In genomic region chr10:6306917-6307316, GRCh38 we compare ENCODE assay signal across 19 cellular contexts.
A peak's percentile ranks its signal among the peaks of the same experiment; 100 is the strongest.
DNase-seq lines count a peak whose midpoint lies in the region; ATAC-seq, FAIRE-seq and TF ChIP-seq lines count a peak whose summit lies in the region.
"Had no signal": no experiment of that assay in that cellular context is flagged by ENCODE, and none has a peak within 500 bp of the region (broad histone marks: within the 10 kb centered on the region; RNA-seq: fewer than 3 reads in every experiment).

No MANE protein-coding gene starts in this region.

- H3K4me2 ChIP-seq in BLaER1 treated with 17β-estradiol and CSF1 and Interleukin-3, amounts not matched to agents 10 nM and 100 nM = peak overlapping the region in 6 of 11 experiments; percentile 1 to 23 (median 14); a peak in 7 of 22 replicates
- no peak overlapping the region for H3K4me2 ChIP-seq in HepG2 (ENCODE audit: low read depth, low read length)

- H3K27me3 ChIP-seq in BLaER1 treated with 17β-estradiol and CSF1 and Interleukin-3, amounts not matched to agents 10 nM and 100 nM = no peaks in the 10 kb centered on the region
- H3K27me3 ChIP-seq in HepG2 (ENCODE audit: control insufficient read depth in 1 of 2, insufficient read depth in 2 of 2, low read length in 2 of 2) = peaks cover 0 to 9% of the 10 kb centered on the region in 2 experiments; a peak in 2 of 5 replicates
- H3K27me3 ChIP-seq: BE2C had no signal

- H3K27ac ChIP-seq in BLaER1 treated with 17β-estradiol and CSF1 and Interleukin-3, amounts not matched to agents 10 nM and 100 nM = no peak overlapping the region
- H3K27ac ChIP-seq in HEK293 (ENCODE audit: extremely low read depth, low read depth, low read length) (no peak overlapping the region), HepG2 (ENCODE audit: extremely low read length, insufficient read depth, low read length) (no peak overlapping the region)
- H3K27ac ChIP-seq: GM23248 had no signal

- no peaks in the 10 kb centered on the region for H4K20me1 ChIP-seq in BLaER1 treated with 17β-estradiol and CSF1 and Interleukin-3, amounts not matched to agents 10 nM and 100 nM
- no peaks in the 10 kb centered on the region for H4K20me1 ChIP-seq in HepG2 (ENCODE audit: insufficient read depth, low read length)

- no peaks in the 10 kb centered on the region for H3K79me2 ChIP-seq in HepG2 (ENCODE audit: insufficient read depth, low read length)

- TF ChIP-seq RAD21 in HepG2 (CRISPR knock-in tag; IDR thresholded peaks at IDR 0.05) = no peak

- in situ Hi-C loops in HepG2 (cut with HindIII; ENCODE audit: extremely low pct_ligation_motif_present, low pct_unique_long_range_greater_than_20kb) = no loop called here

- ATAC-seq in HepG2 = no peak
- ATAC-seq in sciatic nerve = no peak
- ATAC-seq: CD8-positive, alpha-beta T cell had no signal

- no TSS peak for BruUV-seq in HepG2 (replicated peaks; lab: Mats Ljungman, UMichigan)

- WGBS in HepG2 (ENCODE audit: low lambda C conversion rate) = 0% methylated on average over 3 of the region's 4 CpGs

- no peak overlapping the region for H3K9ac ChIP-seq in BLaER1 treated with 17β-estradiol and CSF1 and Interleukin-3, amounts not matched to agents 10 nM and 100 nM
- no peak overlapping the region for H3K9ac ChIP-seq in HepG2 (ENCODE audit: insufficient read depth, low read depth, low read length)
- H3K9ac ChIP-seq: GM23248 had no signal

- peaks cover 13 to 25% (median 16%) of the 10 kb centered on the region in 11 experiments for H3K9me3 ChIP-seq in BLaER1 treated with 17β-estradiol and CSF1 and Interleukin-3, amounts not matched to agents 10 nM and 100 nM (replicated peaks in 1 of 11)
- H3K9me3 ChIP-seq in HEK293 (ENCODE audit: control insufficient read depth, insufficient read depth, low read depth, low read length) (no peaks in the 10 kb centered on the region), HepG2 (ENCODE audit: low read length) (peaks cover 6% of the 10 kb centered on the region; the same call in 1 of the 2 replicates)
- H3K9me3 ChIP-seq: BE2C had no signal

- TF ChIP-seq EP300 in HepG2 (IDR thresholded peaks at IDR 0.05; ENCODE audit: low read depth in 2 of 2, low read length in 2 of 2) = no peak
- no peak for TF ChIP-seq EP300 in HepG2 (CRISPR knock-in tag; IDR thresholded peaks at IDR 0.05; ENCODE audit: borderline replicate concordance)

- no peak overlapping the region for H3K4me3 ChIP-seq in BLaER1 treated with 17β-estradiol and CSF1 and Interleukin-3, amounts not matched to agents 10 nM and 100 nM
- H3K4me3 ChIP-seq in HEK293 (ENCODE audit: low read depth, low read length) (no peak overlapping the region), HepG2 (replicated peaks in 1 of 3; ENCODE audit: insufficient read depth in 1 of 3, low read depth in 2 of 3, low read length in 3 of 3) (no peak overlapping the region)
- H3K4me3 ChIP-seq: GM23248 had no signal

- TF ChIP-seq CTCF in HEK293 (tag by site-specific recombination; IDR thresholded peaks at IDR 0.05) (no peak), HepG2 (CRISPR knock-in tag; IDR thresholded peaks at IDR 0.05) (no peak)

- no peak for DNase-seq in HepG2 (ENCODE audit: low spot score)
- peak; percentile 17 for DNase-seq in ureter (ENCODE audit: low spot score)
- DNase-seq in mucosa of gallbladder (ENCODE audit: low spot score) = no peak
- no peak for DNase-seq in SKM-1 (lab: John Stamatoyannopoulos, UW; ENCODE audit: unreplicated experiment)
- no peak for DNase-seq in sciatic nerve (ENCODE audit: low spot score)
- DNase-seq: BE2C; CD8-positive, alpha-beta T cell; COR-L47; DMS153; DMS79 treated with DMSO at 0.1 percent for 48 hours; GDM1; GM23248; H7; KBM-7 had no signal

- H2AFZ ChIP-seq in HepG2 (ENCODE audit: low read length) = no peak overlapping the region
- H2AFZ ChIP-seq: GM23248 had no signal

- TF ChIP-seq POLR2A in HepG2 (IDR thresholded peaks at IDR 0.05; ENCODE audit: insufficient read depth in 1 of 2, low read depth in 2 of 2, low read length in 2 of 2) = no peak

- peaks cover 8 to 32% (median 16%) of the 10 kb centered on the region in 10 experiments for H3K4me1 ChIP-seq in BLaER1 treated with 17β-estradiol and CSF1 and Interleukin-3, amounts not matched to agents 10 nM and 100 nM
- H3K4me1 ChIP-seq in HEK293 (ENCODE audit: control insufficient read depth, insufficient read depth, low read length) (no peaks in the 10 kb centered on the region), HepG2 (ENCODE audit: insufficient read depth, low read length) (peaks cover 6% of the 10 kb centered on the region; the same call in 1 of the 2 replicates)
- H3K4me1 ChIP-seq: BE2C had no signal

- H3K36me3 ChIP-seq in BLaER1 treated with 17β-estradiol and CSF1 and Interleukin-3, amounts not matched to agents 10 nM and 100 nM = peaks cover 0 to 14% (median 3%) of the 10 kb centered on the region in 11 experiments; a peak in 7 of 22 replicates
- H3K36me3 ChIP-seq in HEK293 (ENCODE audit: control insufficient read depth in 2 of 2, insufficient read depth in 1 of 2, low read length in 2 of 2) (no peaks in the 10 kb centered on the region), HepG2 (replicated peaks in 1 of 2; ENCODE audit: control insufficient read depth in 1 of 2, insufficient read depth in 2 of 2, low read length in 2 of 2) (no peaks in the 10 kb centered on the region)
- H3K36me3 ChIP-seq: BE2C had no signal

- intact Hi-C loops in HepG2 (cut with micrococcal nuclease; ENCODE audit: unreplicated experiment) (no loop called here), sciatic nerve (cut with DNase I) (no loop called here)

- POLR2A ChIA-PET in HEK293 (lab: Yijun Ruan, JAX) = no interaction called here
- POLR2A ChIA-PET in HepG2 (lab: Yijun Ruan, JAX) = no interaction called here

- CTCF ChIA-PET in HEK293 (lab: Yijun Ruan, JAX) = no interaction called here
- CTCF ChIA-PET in HepG2 (lab: Yijun Ruan, JAX; ENCODE audit: low intra/inter-chr PET ratio, low total read pairs) = no interaction called here

- no peak for FAIRE-seq in HepG2 (lab: Jason Lieb, UNC)
- FAIRE-seq: A204.1, D721Med, HTR-8/SVneo had no signal

TF ChIP-seq in HEK293, 187 proteins besides CTCF, POLR2A, EP300 and RAD21:
- TF ChIP-seq ZNF10 (tag by site-specific recombination; IDR thresholded peaks at IDR 0.05) = peak; percentile 97
- no peak for TF ChIP-seq ZEB2 (tag by site-specific recombination; IDR thresholded peaks at IDR 0.05)
TF ChIP-seq in HEK293: peak in this region for 1.

TF ChIP-seq in HepG2, 621 proteins besides CTCF, POLR2A, EP300 and RAD21:
- TF ChIP-seq ZNF564 (CRISPR knock-in tag; IDR thresholded peaks at IDR 0.05) = peak; percentile 90; the same call in 1 of the 2 replicates
- TF ChIP-seq, protein P1, sequence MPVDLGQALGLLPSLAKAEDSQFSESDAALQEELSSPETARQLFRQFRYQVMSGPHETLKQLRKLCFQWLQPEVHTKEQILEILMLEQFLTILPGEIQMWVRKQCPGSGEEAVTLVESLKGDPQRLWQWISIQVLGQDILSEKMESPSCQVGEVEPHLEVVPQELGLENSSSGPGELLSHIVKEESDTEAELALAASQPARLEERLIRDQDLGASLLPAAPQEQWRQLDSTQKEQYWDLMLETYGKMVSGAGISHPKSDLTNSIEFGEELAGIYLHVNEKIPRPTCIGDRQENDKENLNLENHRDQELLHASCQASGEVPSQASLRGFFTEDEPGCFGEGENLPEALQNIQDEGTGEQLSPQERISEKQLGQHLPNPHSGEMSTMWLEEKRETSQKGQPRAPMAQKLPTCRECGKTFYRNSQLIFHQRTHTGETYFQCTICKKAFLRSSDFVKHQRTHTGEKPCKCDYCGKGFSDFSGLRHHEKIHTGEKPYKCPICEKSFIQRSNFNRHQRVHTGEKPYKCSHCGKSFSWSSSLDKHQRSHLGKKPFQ (CRISPR knock-in tag; IDR thresholded peaks at IDR 0.05; ENCODE audit: insufficient replicate concordance) = no peak
